ENCODE assay signal across 8 cellular contexts in the genomic region with DNA sequence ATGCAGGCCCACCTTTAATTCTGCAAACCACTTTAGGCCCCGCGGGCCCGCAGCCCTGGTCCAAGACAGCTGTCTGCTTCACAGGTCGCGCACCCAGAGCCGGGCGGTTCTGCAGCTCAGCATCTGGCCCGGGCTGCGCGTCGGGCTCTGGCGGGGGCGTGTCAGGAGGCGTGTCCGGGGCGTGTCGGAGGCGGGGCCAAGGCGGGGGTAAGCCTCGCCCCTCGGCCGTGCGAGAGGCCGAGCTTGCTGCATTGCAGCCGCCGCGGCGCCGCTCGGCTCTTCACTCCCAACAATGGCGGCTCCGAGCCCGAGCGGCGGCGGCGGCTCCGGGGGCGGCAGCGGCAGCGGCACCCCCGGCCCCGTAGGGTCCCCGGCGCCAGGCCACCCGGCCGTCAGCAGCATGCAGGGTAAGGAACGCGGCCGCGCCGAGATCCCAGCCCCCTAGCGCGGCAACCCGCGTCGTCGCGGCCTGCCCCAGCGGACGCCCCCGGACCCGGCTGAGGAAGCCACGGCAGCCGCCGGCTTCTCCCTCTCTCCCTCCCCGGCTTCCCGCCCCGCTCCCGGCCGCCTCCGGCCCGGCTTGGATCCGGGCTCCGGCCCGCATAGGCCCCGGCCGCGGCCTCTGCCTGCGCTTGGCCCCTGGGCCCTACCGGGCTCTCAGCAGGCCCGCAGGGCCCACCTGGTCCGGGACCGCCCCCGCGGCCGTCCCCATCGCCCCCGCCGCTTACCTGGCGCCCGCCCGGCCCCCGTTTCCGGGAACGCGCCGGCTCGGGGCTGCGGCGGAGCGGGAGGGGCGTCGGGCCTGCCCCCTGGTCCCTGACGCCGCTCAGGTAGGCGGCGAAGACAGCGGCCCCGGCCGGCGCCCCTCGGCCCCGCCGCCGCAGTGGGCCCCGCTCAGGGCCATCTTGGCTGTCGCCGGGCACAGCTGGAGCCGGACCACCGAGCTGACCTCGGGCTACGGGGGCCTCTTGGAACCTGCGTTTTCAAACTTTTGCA. TPM values are rescaled to one million over a fixed set of nuclear protein-coding genes. Genes with fewer than 3 reads are reported as not detected.
DNase-seq lines count a peak whose midpoint lies in the region; ATAC-seq and TF ChIP-seq lines count a peak whose summit lies in the region.

MAP2K4 (plus strand) TSS at position 283 of the 996 bp plus-strand sequence; CDS start at position 293, 10 bp downstream.

- CTCF ChIA-PET in CD8-positive, alpha-beta memory T cell (lab: Charles Lee): interaction anchor here (1.0 to 3.4 kb wide), 3 partner anchors 12 to 24 kb away, joined by 4 to 23 read pairs (median 8); partner anchors contain the start of gene ZNF18

- peak within 1 kb of the TSS; percentile 63 for H3K27ac ChIP-seq in CD8-positive, alpha-beta memory T cell (ENCODE audit: low read depth, low read length)

- H3K9me3 Mint-ChIP-seq in CD8-positive, alpha-beta memory T cell: no peaks in the 10 kb centered on the region
- H3K9me3 Mint-ChIP-seq in endothelial cell (ENCODE audit: unreplicated experiment): no peaks in the 10 kb centered on the region

- POLR2A ChIA-PET in CD8-positive, alpha-beta memory T cell (lab: Charles Lee): interaction anchor here (0.5 to 2.0 kb wide), 8 partner anchors 9 to 997 kb away, joined by 3 to 85 read pairs (median 4); partner anchors contain the start of genes ELAC2 and ZNF18

- no peaks in the 10 kb centered on the region for H3K27me3 Mint-ChIP-seq in CD8-positive, alpha-beta memory T cell
- H3K27me3 Mint-ChIP-seq in endothelial cell (ENCODE audit: unreplicated experiment): peaks cover 3% of the 10 kb centered on the region

- H3K4me1 Mint-ChIP-seq in CD8-positive, alpha-beta memory T cell: peaks cover 41 to 56% (median 54%) of the 10 kb centered on the region in 3 donors
- H3K4me1 Mint-ChIP-seq in endothelial cell (ENCODE audit: unreplicated experiment): peaks cover 8% of the 10 kb centered on the region

- peak; percentile 94 for ATAC-seq in GM19452 (IDR thresholded peaks at IDR 0.05; ENCODE audit: unreplicated experiment)

- H3K27me3 ChIP-seq in CD8-positive, alpha-beta memory T cell (ENCODE audit: insufficient read depth, low read length, poor library complexity, severe bottlenecking): no peaks in the 10 kb centered on the region

- no peaks in the 10 kb centered on the region for H3K9me3 ChIP-seq in CD8-positive, alpha-beta memory T cell (ENCODE audit: low read length)

- no peaks in the 10 kb centered on the region for H3K36me3 Mint-ChIP-seq in CD8-positive, alpha-beta memory T cell
- no peaks in the 10 kb centered on the region for H3K36me3 Mint-ChIP-seq in endothelial cell (ENCODE audit: low read depth, unreplicated experiment)

- H3K4me3 Mint-ChIP-seq in CD8-positive, alpha-beta memory T cell: peak within 1 kb of the TSS; percentile 81 to 94 (median 85)
- H3K4me3 Mint-ChIP-seq in endothelial cell (ENCODE audit: unreplicated experiment): peak within 1 kb of the TSS; percentile 92

- peak; percentile 90 to 95 (median 93) for DNase-seq in CD8-positive, alpha-beta memory T cell
- DNase-seq in HK-2 (ENCODE audit: unreplicated experiment): peak; percentile 90
- peak; percentile 68 for DNase-seq in NOMO-1 treated with dmso at 0.1 percent for 144 hours (lab: John Stamatoyannopoulos, UW; ENCODE audit: unreplicated experiment)
- peak; percentile 72 for DNase-seq in activated CD8-positive, alpha-beta memory T cell treated with anti-CD3 and anti-CD28 coated beads, Interleukin-2, amount 50 U/mL, for 24 hours (ENCODE audit: extremely low read depth)
- DNase-seq in endothelial cell (ENCODE audit: low spot score): peak; percentile 95
- DNase-seq in midbrain (lab: John Stamatoyannopoulos, UW): peak; percentile 96
- peak; percentile 87 for DNase-seq in stimulated activated CD8-positive, alpha-beta memory T cell treated with anti-CD3 and anti-CD28 coated beads, Interleukin-15, amount 100 ng/mL, for 48 hours (ENCODE audit: low read depth in 2 of 2)

- peak within 1 kb of the TSS; percentile 48 for H3K4me3 ChIP-seq in CD8-positive, alpha-beta memory T cell (ENCODE audit: low read length)

- no peak for TF ChIP-seq CTCF in endothelial cell (IDR thresholded peaks at IDR 0.05; ENCODE audit: unreplicated experiment)

- H3K36me3 ChIP-seq in CD8-positive, alpha-beta memory T cell (ENCODE audit: insufficient read depth, low read length): no peaks in the 10 kb centered on the region

- H3K27ac Mint-ChIP-seq in CD8-positive, alpha-beta memory T cell: peak within 1 kb of the TSS; percentile 67 to 91 (median 84)
- H3K27ac Mint-ChIP-seq in endothelial cell (ENCODE audit: unreplicated experiment): peak within 1 kb of the TSS; percentile 71

- peaks cover 31% of the 10 kb centered on the region for H3K4me1 ChIP-seq in CD8-positive, alpha-beta memory T cell (ENCODE audit: insufficient read depth, low read length)

RNA-seq across cellular contexts. Expression of gene MAP2K4, which starts in this region (rescaled TPM):
- total RNA-seq in CD8-positive, alpha-beta memory T cell: 10 to 100 TPM; 45.9 to 46.2 TPM
- 30.3 TPM for polyA plus RNA-seq in CD8-positive, alpha-beta memory T cell
- 36.5 TPM for total RNA-seq in endothelial cell (ENCODE audit: unreplicated experiment)

Comparison
In these comparisons a context has a peak if more than half of its experiments do, and no peak if none do; other contexts are left out.
1. Peak in every context shown above with its lines: DNase-seq, ATAC-seq, H3K4me3 ChIP-seq and H3K27ac ChIP-seq.